11 cellular contexts compared by ENCODE assay signal in genomic region chr6:136051140-136051775, GRCh38.
DNase-seq lines count a peak whose midpoint lies in the region; ATAC-seq and TF ChIP-seq lines count a peak whose summit lies in the region.
"Had no signal": no experiment of that assay in that cellular context is flagged by ENCODE, and none has a peak within 500 bp of the region (broad histone marks: within the 10 kb centered on the region; RNA-seq: fewer than 3 reads in every experiment).

No MANE protein-coding gene starts in this region.

- DNase-seq in central memory CD8-positive, alpha-beta T cell (ENCODE audit: low spot score in 2 of 2): no peak
- DNase-seq in mesothelial cell of epicardium (ENCODE audit: low spot score in 2 of 2, unreplicated experiment in 2 of 2) (no peak), GM19240 (ENCODE audit: insufficient read length, low spot score) (no peak), chondrocyte (ENCODE audit: low spot score) (no peak)
- DNase-seq: DMS 273 treated with DMSO at 0.1 percent for 48 hours; NCI-H446 treated with DMSO at 0.1 percent for 48 hours; stimulated activated CD4-positive, alpha-beta T cell treated with anti-CD3 and anti-CD28 coated beads, Interleukin-2, amount 100 ng/mL, for 48 hours had no signal

- peak overlapping the region; percentile 51 for H3K4me2 ChIP-seq in BLaER1
- peak overlapping the region; percentile 27 for H3K4me2 ChIP-seq in Loucy (ENCODE audit: low read depth, low read length, poor library complexity, severe bottlenecking)

- H3F3A ChIP-seq in Loucy (ENCODE audit: low read depth): 0 out of 2 replicates have a peak, but pooled peaks cover 3% of the 10 kb centered on the region

- H3K9ac ChIP-seq in BLaER1 (no peak overlapping the region), Loucy (ENCODE audit: low read depth, low read length, poor library complexity, severe bottlenecking) (no peak overlapping the region)

- ATAC-seq in central memory CD8-positive, alpha-beta T cell (replicated peaks; ENCODE audit: extremely low read depth, poor library complexity, severe bottlenecking): peak; percentile 36
- ATAC-seq in GM18498 (IDR thresholded peaks at IDR 0.05; ENCODE audit: unreplicated experiment) (no peak), GM18519 (IDR thresholded peaks at IDR 0.05; ENCODE audit: low FRiP score, unreplicated experiment) (no peak)

- H3K9me2 ChIP-seq in Loucy (replicated peaks; ENCODE audit: low read depth, low read length): no peaks in the 10 kb centered on the region

- H3K9me3 ChIP-seq in BLaER1 (no peaks in the 10 kb centered on the region), Loucy (ENCODE audit: insufficient read depth, low read depth, low read length) (no peaks in the 10 kb centered on the region)

- H3K27me3 Mint-ChIP-seq in central memory CD8-positive, alpha-beta T cell: peaks cover 15% of the 10 kb centered on the region
- H3K27me3 Mint-ChIP-seq in mesothelial cell of epicardium (ENCODE audit: low read depth): no peaks in the 10 kb centered on the region
- no peaks in the 10 kb centered on the region for H3K27me3 Mint-ChIP-seq in chondrocyte (ENCODE audit: low read depth)

- H3K36me3 Mint-ChIP-seq in central memory CD8-positive, alpha-beta T cell (ENCODE audit: insufficient read depth): no peaks in the 10 kb centered on the region
- peaks cover 4% of the 10 kb centered on the region for H3K36me3 Mint-ChIP-seq in mesothelial cell of epicardium
- no peaks in the 10 kb centered on the region for H3K36me3 Mint-ChIP-seq in chondrocyte (ENCODE audit: low read depth)

- H3K27ac Mint-ChIP-seq in central memory CD8-positive, alpha-beta T cell (ENCODE audit: low read depth): no peak overlapping the region
- peak overlapping the region; percentile 96 for H3K27ac Mint-ChIP-seq in mesothelial cell of epicardium
- H3K27ac Mint-ChIP-seq in chondrocyte (ENCODE audit: unreplicated experiment): no peak overlapping the region

- H3K4me3 Mint-ChIP-seq in central memory CD8-positive, alpha-beta T cell: no peak overlapping the region
- peak overlapping the region; percentile 34 for H3K4me3 Mint-ChIP-seq in mesothelial cell of epicardium
- H3K4me3 Mint-ChIP-seq in chondrocyte (ENCODE audit: unreplicated experiment): no peak overlapping the region

- H2AFZ ChIP-seq in Loucy (ENCODE audit: low read length): no peak overlapping the region

- H3K4me1 ChIP-seq in BLaER1 (peaks cover 22% of the 10 kb centered on the region), Loucy (ENCODE audit: insufficient read depth, low read length, poor library complexity, severe bottlenecking) (peaks cover 6% of the 10 kb centered on the region)

- H4K20me1 ChIP-seq in BLaER1: no peaks in the 10 kb centered on the region
- no peaks in the 10 kb centered on the region for H4K20me1 ChIP-seq in Loucy (ENCODE audit: insufficient read depth, low read length, poor library complexity, severe bottlenecking)

- no peak for TF ChIP-seq CTCF in Loucy (conservative IDR thresholded peaks at IDR 0.05; ENCODE audit: low read length)
- no peak for TF ChIP-seq CTCF in mesothelial cell of epicardium (IDR thresholded peaks at IDR 0.05; ENCODE audit: unreplicated experiment)
- no peak for TF ChIP-seq CTCF in chondrocyte (IDR thresholded peaks at IDR 0.05)

- peak overlapping the region; percentile 47; the same call in 1 of the 2 replicates for H3K27ac ChIP-seq in BLaER1

- H3K4me3 ChIP-seq in BLaER1 (no peak overlapping the region), Loucy (ENCODE audit: low read length, poor library complexity, severe bottlenecking) (no peak overlapping the region)

- no peaks in the 10 kb centered on the region for H3K36me3 ChIP-seq in BLaER1
- H3K36me3 ChIP-seq in Loucy (ENCODE audit: insufficient read depth, low read length): no peaks in the 10 kb centered on the region

- H3K9me3 Mint-ChIP-seq in central memory CD8-positive, alpha-beta T cell: no peaks in the 10 kb centered on the region
- no peaks in the 10 kb centered on the region for H3K9me3 Mint-ChIP-seq in mesothelial cell of epicardium
- no peaks in the 10 kb centered on the region for H3K9me3 Mint-ChIP-seq in chondrocyte (ENCODE audit: low read depth)

- H3K27me3 ChIP-seq in BLaER1 (no peaks in the 10 kb centered on the region), Loucy (ENCODE audit: insufficient read depth, low read length, poor library complexity, severe bottlenecking) (no peaks in the 10 kb centered on the region)

- peaks cover 7% of the 10 kb centered on the region for H3K4me1 Mint-ChIP-seq in central memory CD8-positive, alpha-beta T cell
- H3K4me1 Mint-ChIP-seq in mesothelial cell of epicardium (peaks cover 37% of the 10 kb centered on the region), chondrocyte (ENCODE audit: low read depth) (peaks cover 10% of the 10 kb centered on the region)

- no peaks in the 10 kb centered on the region for H3K79me2 ChIP-seq in Loucy (ENCODE audit: insufficient read depth, low read length)
